Comparison of ENCODE assay signal across 16 cellular contexts in genomic region chr3:164845739-164846138, GRCh38.
DNase-seq lines count a peak whose midpoint lies in the region; ATAC-seq and TF ChIP-seq lines count a peak whose summit lies in the region.
"Had no signal": no experiment of that assay in that cellular context is flagged by ENCODE, and none has a peak within 500 bp of the region (broad histone marks: within the 10 kb centered on the region; RNA-seq: fewer than 3 reads in every experiment).

No MANE protein-coding gene starts in this region.

- no peaks in the 10 kb centered on the region; the same call in 1 of the 2 replicates for H3K9me2 ChIP-seq in SU-DHL-6 (replicated peaks; ENCODE audit: insufficient read depth, low read length)

- H3K79me2 ChIP-seq in SU-DHL-6 (ENCODE audit: insufficient read depth, low read length) (no peaks in the 10 kb centered on the region), neural progenitor cell (ENCODE audit: low read depth) (no peaks in the 10 kb centered on the region)

- H3K4me2 ChIP-seq in SU-DHL-6 (ENCODE audit: low read depth, low read length, poor library complexity, severe bottlenecking) = peak overlapping the region; percentile 5
- H3K4me2 ChIP-seq in neural progenitor cell = no peak overlapping the region

- no peaks in the 10 kb centered on the region for H3K9me3 ChIP-seq in SU-DHL-6 (ENCODE audit: insufficient read depth, low read length)
- H3K9me3 ChIP-seq in neural progenitor cell (ENCODE audit: low read depth) = no peaks in the 10 kb centered on the region

- no peaks in the 10 kb centered on the region for H4K20me1 ChIP-seq in SU-DHL-6 (ENCODE audit: low read depth, low read length)
- H4K20me1 ChIP-seq in neural progenitor cell (ENCODE audit: low read depth) = no peaks in the 10 kb centered on the region

- no peak overlapping the region for H3K27ac Mint-ChIP-seq in neural progenitor cell
- H3K27ac Mint-ChIP-seq: CD4-positive, alpha-beta T cell had no signal

- H3K4me3 Mint-ChIP-seq in neural progenitor cell = no peak overlapping the region
- H3K4me3 Mint-ChIP-seq: CD4-positive, alpha-beta T cell had no signal

- no peak for ATAC-seq in GM18502 (IDR thresholded peaks at IDR 0.05; ENCODE audit: poor library complexity, unreplicated experiment)
- ATAC-seq: K562 had no signal

- H3K27ac ChIP-seq in SU-DHL-6 (ENCODE audit: low read depth, low read length) = no peak overlapping the region
- peak overlapping the region; percentile 53 for H3K27ac ChIP-seq in neural progenitor cell
- H3K27ac ChIP-seq: C4-2B, GM23248 had no signal

- no peaks in the 10 kb centered on the region for H3F3A ChIP-seq in SU-DHL-6 (ENCODE audit: insufficient read depth)
- no peaks in the 10 kb centered on the region for H3F3A ChIP-seq in neural progenitor cell (ENCODE audit: low read depth)

- H3K9me3 Mint-ChIP-seq in neural progenitor cell = no peaks in the 10 kb centered on the region

- H3K9ac ChIP-seq in SU-DHL-6 (ENCODE audit: low read length) (no peak overlapping the region), neural progenitor cell (no peak overlapping the region)
- H3K9ac ChIP-seq: GM23248 had no signal

- no peaks in the 10 kb centered on the region for H3K4me1 Mint-ChIP-seq in neural progenitor cell

- TF ChIP-seq CTCF in SU-DHL-6 (IDR thresholded peaks at IDR 0.05; ENCODE audit: insufficient read depth, low read length, poor library complexity, severe bottlenecking) (no peak), neural progenitor cell (IDR thresholded peaks at IDR 0.05) (no peak), GM13976 (IDR thresholded peaks at IDR 0.05; ENCODE audit: borderline replicate concordance, control extremely low read depth, extremely low read depth, insufficient read depth, missing control alignments) (no peak)

- H3K36me3 ChIP-seq in SU-DHL-6 (ENCODE audit: low read length) = no peaks in the 10 kb centered on the region
- H3K36me3 ChIP-seq in neural progenitor cell = no peaks in the 10 kb centered on the region

- peaks cover 8% of the 10 kb centered on the region for H3K4me1 ChIP-seq in neural progenitor cell

- H3K4me3 ChIP-seq in SU-DHL-6 (ENCODE audit: insufficient read depth, low read length, poor library complexity, severe bottlenecking) (no peak overlapping the region), neural progenitor cell (no peak overlapping the region)
- H3K4me3 ChIP-seq: GM23248, K562 had no signal

- no peaks in the 10 kb centered on the region for H3K36me3 Mint-ChIP-seq in neural progenitor cell

- in situ Hi-C loops in GM13976 (cut with MboI; ENCODE audit: low sequenced_read_pairs, unreplicated experiment) = no loop called here

- no peaks in the 10 kb centered on the region for H3K27me3 Mint-ChIP-seq in neural progenitor cell (ENCODE audit: insufficient read depth, low read depth)
- H3K27me3 Mint-ChIP-seq: CD4-positive, alpha-beta T cell had no signal

- peak overlapping the region; percentile 57 for H2AFZ ChIP-seq in SU-DHL-6 (ENCODE audit: low read depth, low read length, severe bottlenecking)
- peak overlapping the region; percentile 96 for H2AFZ ChIP-seq in neural progenitor cell (replicated peaks)
- H2AFZ ChIP-seq: GM23248 had no signal

- H3K27me3 ChIP-seq in SU-DHL-6 (ENCODE audit: low read length) (no peaks in the 10 kb centered on the region), neural progenitor cell (no peaks in the 10 kb centered on the region)

- DNase-seq in HT1080 (ENCODE audit: low read depth) (peak; percentile 18), neural progenitor cell (ENCODE audit: low spot score) (no peak), GM13976 (ENCODE audit: low spot score) (no peak), HPDE6-E6E7 (ENCODE audit: extremely low spot score) (no peak)
- DNase-seq: AML-193; CD4-positive, alpha-beta T cell; DMS153; DMS79; GF-D8; GM23248; H7; IMR-90 had no signal
